In genomic region chr15:89303986-89304385, GRCh38 we compare ENCODE assay signal across 1 cellular context.
TF ChIP-seq lines count a peak whose summit lies in the region.

No MANE protein-coding gene starts in this region.

TF ChIP-seq in SK-N-SH treated with all-trans-retinoic acid at 6 μM for 48 hours, 23 proteins besides CTCF, POLR2A, EP300 and RAD21 (continued from another document):
- TF ChIP-seq POU6F1 (CRISPR knock-in tag; IDR thresholded peaks at IDR 0.05; ENCODE audit: borderline replicate concordance, low read depth) (no peak), ESRRG (CRISPR knock-in tag; IDR thresholded peaks at IDR 0.05) (no peak)
